28 cellular contexts compared by ENCODE assay signal in the genomic region with DNA sequence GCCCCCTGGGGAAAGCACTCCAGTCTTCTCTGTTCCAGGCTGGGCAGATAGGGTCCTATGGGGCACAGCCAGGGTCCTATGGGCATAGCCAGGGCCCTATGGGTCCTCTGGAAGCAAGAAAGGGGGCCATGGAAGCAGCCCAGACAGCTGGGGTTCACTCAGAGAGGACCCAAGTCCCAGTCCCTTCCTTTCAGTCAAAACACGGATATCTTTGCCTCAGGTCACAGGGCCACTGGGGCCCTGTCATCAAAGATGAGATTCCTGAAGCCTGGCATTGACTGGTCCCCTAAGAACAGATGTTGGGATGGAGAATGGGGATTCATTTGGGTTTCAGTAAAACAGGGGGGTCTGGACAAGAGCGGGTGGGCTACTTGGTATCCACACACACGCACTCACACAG. TPM values are rescaled to one million over a fixed set of nuclear protein-coding genes. Genes with fewer than 3 reads are reported as not detected.
"Had no signal": no experiment of that assay in that cellular context is flagged by ENCODE, and none has a peak within 500 bp of the region (broad histone marks: within the 10 kb centered on the region; RNA-seq: fewer than 3 reads in every experiment).

No MANE protein-coding gene starts in this region.

- DNase-seq: dermis blood vessel endothelial cell; effector CD8-positive, alpha-beta T cell; effector memory CD8-positive, alpha-beta T cell; endodermal cell; erythroblast; esophagus squamous epithelium; foreskin fibroblast; foreskin melanocyte; gastrocnemius medialis; glutamatergic neuron; heart right ventricle; hippocampal formation; left cardiac atrium; left lung; left ventricle myocardium superior; lower lobe of right lung; mesenchymal stem cell; mucosa of descending colon had no signal

- H3K4me1 ChIP-seq: esophagus squamous epithelium, left lung, lower lobe of right lung had no signal

- ATAC-seq: effector memory CD8-positive, alpha-beta T cell; esophagus mucosa; gastrocnemius medialis; heart right ventricle; left cardiac atrium; left lung; left ventricle myocardium superior; lower lobe of right lung; mucosa of descending colon had no signal

- H3K4me3 ChIP-seq: coronary artery, esophagus squamous epithelium, gastrocnemius medialis, heart right ventricle, left lung, lower lobe of right lung, mucosa of descending colon had no signal

- H3K27me3 ChIP-seq: esophagus squamous epithelium, gastrocnemius medialis, left lung had no signal

- H3K27ac ChIP-seq: coronary artery, epithelial cell of prostate, esophagus squamous epithelium, gastrocnemius medialis, heart right ventricle, left lung, lower lobe of right lung had no signal

- H3K9me3 ChIP-seq: esophagus squamous epithelium, gastrocnemius medialis, heart right ventricle, left lung, lower lobe of right lung, mucosa of descending colon had no signal

RNA-seq across cellular contexts. Expression of a gene that starts 8.5 kb away (rescaled TPM):
- total RNA-seq: dermis blood vessel endothelial cell, endodermal cell, esophagus mucosa, esophagus squamous epithelium, gastrocnemius medialis, glomerular endothelial cell, kidney epithelial cell, left lung, left ventricle myocardium superior, lower lobe of right lung, lung microvascular endothelial cell, mesenteric fat pad, mesothelial cell of epicardium, myocyte had no signal

RNA-seq across cellular contexts. Expression of a gene that starts 19.9 kb away (rescaled TPM):
- total RNA-seq: dermis blood vessel endothelial cell, esophagus mucosa, gastrocnemius medialis, glomerular endothelial cell, left ventricle myocardium superior, lower leg skin, lung microvascular endothelial cell, myocyte had no signal

RNA-seq across cellular contexts. Expression of a gene that starts 25.7 kb away (rescaled TPM):
- total RNA-seq: dermis blood vessel endothelial cell, glomerular endothelial cell, lung microvascular endothelial cell had no signal
